20 cellular contexts compared by ENCODE assay signal in the genomic region with DNA sequence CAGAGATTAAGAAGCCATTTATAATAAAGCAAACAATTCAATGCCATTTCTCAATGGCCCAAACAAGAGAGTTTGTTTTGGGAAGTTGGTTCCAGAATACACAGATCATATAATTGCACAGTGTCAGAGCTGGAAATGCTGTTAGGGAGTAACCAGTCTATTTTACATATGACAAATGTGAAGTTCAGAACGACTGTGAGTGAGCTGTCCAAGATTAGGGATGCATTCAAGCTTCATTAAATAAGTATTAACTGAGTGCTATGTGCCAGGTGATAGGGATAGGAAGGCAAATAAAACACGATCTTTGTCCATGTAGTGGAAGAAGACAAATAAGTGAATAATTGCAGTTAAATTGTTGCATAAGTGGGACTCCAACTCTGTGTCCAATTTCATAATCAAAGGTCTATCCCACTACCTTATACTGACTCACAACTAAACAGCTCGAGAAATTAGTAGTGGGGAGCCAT. TPM values are rescaled to one million over a fixed set of nuclear protein-coding genes. Genes with fewer than 3 reads are reported as not detected.
A peak's percentile ranks its signal among the peaks of the same experiment; 100 is the strongest.
DNase-seq lines count a peak whose midpoint lies in the region; ATAC-seq and TF ChIP-seq lines count a peak whose summit lies in the region.
"Had no signal": no experiment of that assay in that cellular context is flagged by ENCODE, and none has a peak within 500 bp of the region (broad histone marks: within the 10 kb centered on the region; RNA-seq: fewer than 3 reads in every experiment).

No MANE protein-coding gene starts in this region.

- H3K4me3 Mint-ChIP-seq in MCF 10A (ENCODE audit: unreplicated experiment) = no peak overlapping the region
- H3K4me3 Mint-ChIP-seq: activated naive CD8-positive, alpha-beta T cell treated with anti-CD3 and anti-CD28 coated beads, Interleukin-2, amount 10 ng/mL, durations not matched to agents 7 days and 5 days; CD8-positive, alpha-beta T cell had no signal

- peaks cover 38% of the 10 kb centered on the region for H3F3A ChIP-seq in PC-9 (ENCODE audit: insufficient read depth, low read depth)

- peaks cover 11% of the 10 kb centered on the region for H3K4me1 Mint-ChIP-seq in MCF 10A (ENCODE audit: insufficient read depth, unreplicated experiment)
- H3K4me1 Mint-ChIP-seq: activated naive CD8-positive, alpha-beta T cell treated with anti-CD3 and anti-CD28 coated beads, Interleukin-2, amount 10 ng/mL, durations not matched to agents 7 days and 5 days had no signal

- peak overlapping the region; percentile 3 for H2AFZ ChIP-seq in PC-9

- H3K9me2 ChIP-seq in PC-9 (ENCODE audit: insufficient read depth) = no peaks in the 10 kb centered on the region

- CTCF ChIA-PET in MCF 10A (lab: Yijun Ruan, JAX) (interaction anchor here (0.6 to 1.4 kb wide), 6 partner anchors 14 to 71 kb away, joined by 3 to 4 read pairs (median 3); no protein-coding TSS in a partner anchor), PC-9 (lab: Charles Lee) (interaction anchor here (0.6 kb wide), 1 partner anchor 78 kb away, joined by 3 read pairs; no protein-coding TSS in a partner anchor)

- BruUV-seq in MCF 10A (replicated peaks; lab: Mats Ljungman, UMichigan) (no TSS peak), PC-9 (replicated peaks; lab: Mats Ljungman, UMichigan) (no TSS peak)

- H3K9me3 ChIP-seq in breast epithelium = no peaks in the 10 kb centered on the region
- peaks cover 3% of the 10 kb centered on the region; the same call in 1 of the 2 replicates for H3K9me3 ChIP-seq in PC-9 (ENCODE audit: insufficient read depth, low read depth)
- H3K9me3 ChIP-seq: gastroesophageal sphincter, stomach had no signal

- TF ChIP-seq POLR2A in breast epithelium (IDR thresholded peaks at IDR 0.05) = no peak

- H3K27me3 Mint-ChIP-seq in MCF 10A (ENCODE audit: insufficient read depth, unreplicated experiment) = no peaks in the 10 kb centered on the region

- POLR2A ChIA-PET in MCF 10A (lab: Yijun Ruan, JAX) = interaction anchor here (0.5 to 0.7 kb wide), 2 partner anchors 13 to 35 kb away, joined by 4 read pairs; no protein-coding TSS in a partner anchor
- POLR2A ChIA-PET in PC-9 (lab: Charles Lee; ENCODE audit: unreplicated experiment) = interaction anchor here (0.6 to 0.7 kb wide), 3 partner anchors 33 to 398 kb away, joined by 3 to 7 read pairs (median 3); no protein-coding TSS in a partner anchor

- ATAC-seq in Right ventricle myocardium inferior = no peak
- ATAC-seq in HG03378 (IDR thresholded peaks at IDR 0.05; ENCODE audit: unreplicated experiment) = no peak
- ATAC-seq in GM19328 (IDR thresholded peaks at IDR 0.05; ENCODE audit: unreplicated experiment) = no peak
- ATAC-seq: CD8-positive, alpha-beta T cell; gastroesophageal sphincter had no signal

- no peaks in the 10 kb centered on the region for H3K79me2 ChIP-seq in PC-9 (ENCODE audit: low read depth)

- intact Hi-C loops in MCF 10A (cut with micrococcal nuclease) (no loop called here), breast epithelium (cut with DNase I; ENCODE audit: low total_unique reads) (no loop called here), PC-9 (cut with micrococcal nuclease; ENCODE audit: unreplicated experiment) (no loop called here), Right ventricle myocardium inferior (cut with DNase I) (no loop called here)

- no peaks in the 10 kb centered on the region for H4K20me1 ChIP-seq in PC-9 (ENCODE audit: insufficient read depth)

- H3K27ac ChIP-seq in breast epithelium = no peak overlapping the region
- H3K27ac ChIP-seq in PC-9 = peak overlapping the region; percentile 50
- H3K27ac ChIP-seq: cardiac muscle cell, gastroesophageal sphincter, HL-60, stomach had no signal

- H3K36me3 ChIP-seq in breast epithelium = no peaks in the 10 kb centered on the region
- H3K36me3 ChIP-seq in PC-9 (ENCODE audit: low read depth) = no peaks in the 10 kb centered on the region
- H3K36me3 ChIP-seq: cardiac muscle cell, gastroesophageal sphincter, stomach had no signal

- H3K36me3 Mint-ChIP-seq in MCF 10A (ENCODE audit: insufficient read depth, unreplicated experiment) = no peaks in the 10 kb centered on the region
- H3K36me3 Mint-ChIP-seq: activated naive CD8-positive, alpha-beta T cell treated with anti-CD3 and anti-CD28 coated beads, Interleukin-2, amount 10 ng/mL, durations not matched to agents 7 days and 5 days; CD8-positive, alpha-beta T cell had no signal

- H3K4me2 ChIP-seq in PC-9 = peak overlapping the region; percentile 55

- H3K9me3 Mint-ChIP-seq in MCF 10A (ENCODE audit: unreplicated experiment) = no peaks in the 10 kb centered on the region
- H3K9me3 Mint-ChIP-seq: CD8-positive, alpha-beta T cell had no signal

- H3K27me3 ChIP-seq in breast epithelium (no peaks in the 10 kb centered on the region), PC-9 (ENCODE audit: insufficient read depth, low read depth) (no peaks in the 10 kb centered on the region)
- H3K27me3 ChIP-seq: cardiac muscle cell, gastroesophageal sphincter, stomach had no signal

- DNase-seq in MCF 10A (ENCODE audit: unreplicated experiment) (peak; percentile 38), breast epithelium (ENCODE audit: low spot score in 2 of 2) (no peak), PC-9 (peak in 1 of 2 experiments; percentile 93), fibroblast of pulmonary artery (ENCODE audit: low read depth) (peak; percentile 18), Right ventricle myocardium inferior (ENCODE audit: missing footprints) (no peak), Ammon's horn (ENCODE audit: low spot score) (no peak)
- DNase-seq: activated naive CD8-positive, alpha-beta T cell treated with anti-CD3 and anti-CD28 coated beads, Interleukin-2, amount 10 ng/mL, durations not matched to agents 7 days and 5 days; activated T-cell treated with anti-CD3 and anti-CD28 coated beads, Interleukin-2, amount 50 U/mL, for 48 hours; CD8-positive, alpha-beta T cell; effector CD8-positive, alpha-beta T cell; KBM-7; NCI-H1694 treated with DMSO at 0.1 percent for 48 hours; NCI-H524; stomach had no signal

- no peaks in the 10 kb centered on the region for H3K4me1 ChIP-seq in breast epithelium
- peaks cover 49% of the 10 kb centered on the region for H3K4me1 ChIP-seq in PC-9 (replicated peaks; ENCODE audit: insufficient read depth)
- H3K4me1 ChIP-seq: gastroesophageal sphincter, stomach had no signal

- peak overlapping the region; percentile 2 for H3K27ac Mint-ChIP-seq in MCF 10A (ENCODE audit: low read depth, unreplicated experiment)
- H3K27ac Mint-ChIP-seq: activated naive CD8-positive, alpha-beta T cell treated with anti-CD3 and anti-CD28 coated beads, Interleukin-2, amount 10 ng/mL, durations not matched to agents 7 days and 5 days; CD8-positive, alpha-beta T cell had no signal

- H3K4me3 ChIP-seq in breast epithelium = no peak overlapping the region
- no peak overlapping the region for H3K4me3 ChIP-seq in PC-9
- no peak overlapping the region for H3K4me3 ChIP-seq in fibroblast of pulmonary artery (replicated peaks; ENCODE audit: low read depth, low read length)
- H3K4me3 ChIP-seq: cardiac muscle cell, gastroesophageal sphincter, lung, stomach had no signal

- TF ChIP-seq CTCF in MCF 10A (IDR thresholded peaks at IDR 0.05; ENCODE audit: unreplicated experiment) (no peak), breast epithelium (IDR thresholded peaks at IDR 0.05) (no peak), PC-9 (conservative IDR thresholded peaks at IDR 0.05) (no peak), fibroblast of pulmonary artery (IDR thresholded peaks at IDR 0.05; ENCODE audit: low read length, missing control alignments) (no peak)

RNA-seq across cellular contexts. Expression of a gene that starts 33.1 kb away (rescaled TPM):
- total RNA-seq in MCF 10A (2022) (137 and 141 TPM in 2 replicates), breast epithelium (100 to 1,000 TPM; 327 to 336 (median 328) TPM), PC-9 (2021) (92.3 and 116 TPM in 2 replicates), Right ventricle myocardium inferior (126 TPM)

Comparison
In these comparisons a context has a peak if more than half of its experiments do, and no peak if none do; other contexts are left out.
1. DNase-seq: peak in MCF 10A (single experiment) and fibroblast of pulmonary artery (single experiment); none in breast epithelium (0 of 2), Right ventricle myocardium inferior (single experiment) and Ammon's horn (single experiment).